ENCODE assay signal across 16 cellular contexts in genomic region chr10:11906714-11907113, GRCh38.
"Had no signal": no experiment of that assay in that cellular context is flagged by ENCODE, and none has a peak within 500 bp of the region (broad histone marks: within the 10 kb centered on the region; RNA-seq: fewer than 3 reads in every experiment).

No MANE protein-coding gene starts in this region.

- H2AFZ ChIP-seq: neural progenitor cell, parathyroid adenoma had no signal

- H3K9me3 Mint-ChIP-seq: activated B cell treated with CpG ODN at 0.5 μM for 24 hours; activated naive CD8-positive, alpha-beta T cell treated with anti-CD3 and anti-CD28 coated beads, Interleukin-2, amount 50 U/mL, for 24 hours; activated T-cell treated with anti-CD3 and anti-CD28 coated beads, Interleukin-2, amount 50 U/mL, for 4 hours had no signal

- H3K79me2 ChIP-seq: parathyroid adenoma had no signal

- H3K9ac ChIP-seq: neural progenitor cell, parathyroid adenoma had no signal

- H3K4me1 ChIP-seq: gastroesophageal sphincter, neural progenitor cell, parathyroid adenoma, thyroid gland, uterus had no signal

- H3K9me3 ChIP-seq: gastroesophageal sphincter, thyroid gland, uterus had no signal

- H3K4me2 ChIP-seq: neural progenitor cell had no signal

- H3K36me3 Mint-ChIP-seq: neural progenitor cell had no signal

- H3K4me3 Mint-ChIP-seq: activated B cell treated with CpG ODN at 0.5 μM for 24 hours; activated naive CD8-positive, alpha-beta T cell treated with anti-CD3 and anti-CD28 coated beads, Interleukin-2, amount 50 U/mL, for 24 hours; activated T-cell treated with anti-CD3 and anti-CD28 coated beads, Interleukin-2, amount 50 U/mL, for 4 hours; neural progenitor cell had no signal

- H3K4me1 Mint-ChIP-seq: activated B cell treated with CpG ODN at 0.5 μM for 24 hours had no signal

- H3K36me3 ChIP-seq: gastroesophageal sphincter, neural progenitor cell, thyroid gland, uterus had no signal

- DNase-seq: activated B cell treated with CpG ODN at 0.5 μM for 24 hours; activated effector memory CD4-positive, alpha-beta T cell treated with anti-CD3 and anti-CD28 coated beads, Interleukin-2, amount 50 U/mL, for 16 hours; activated naive CD8-positive, alpha-beta T cell treated with anti-CD3 and anti-CD28 coated beads, Interleukin-2, amount 50 U/mL, for 24 hours; activated T-cell treated with anti-CD3 and anti-CD28 coated beads, Interleukin-2, amount 50 U/mL, for 4 hours; central memory CD4-positive, alpha-beta T cell; cortex of kidney; effector memory CD4-positive, alpha-beta T cell; kidney; stimulated activated CD4-positive, alpha-beta T cell treated with anti-CD3 and anti-CD28 coated beads, Interleukin-15, amount 100 ng/mL, for 24 hours; stimulated activated CD4-positive, alpha-beta T cell treated with anti-CD3 and anti-CD28 coated beads, Interleukin-4, amount 100 ng/mL, for 24 hours; thyroid gland; uterus had no signal

- ATAC-seq: activated naive CD8-positive, alpha-beta T cell treated with anti-CD3 and anti-CD28 coated beads, Interleukin-2, amount 50 U/mL, for 24 hours; activated T-cell treated with anti-CD3 and anti-CD28 coated beads, Interleukin-2, amount 50 U/mL, for 4 hours; gastroesophageal sphincter had no signal

- H3K27me3 Mint-ChIP-seq: activated naive CD8-positive, alpha-beta T cell treated with anti-CD3 and anti-CD28 coated beads, Interleukin-2, amount 50 U/mL, for 24 hours had no signal

- H3K27ac ChIP-seq: epithelial cell of prostate, gastroesophageal sphincter, neural progenitor cell, parathyroid adenoma, thyroid gland, uterus had no signal

- H3K27me3 ChIP-seq: neural progenitor cell, thyroid gland, uterus had no signal

- H3K4me3 ChIP-seq: gastroesophageal sphincter, neural progenitor cell, thyroid gland, uterus had no signal

- H3K27ac Mint-ChIP-seq: activated B cell treated with CpG ODN at 0.5 μM for 24 hours; activated naive CD8-positive, alpha-beta T cell treated with anti-CD3 and anti-CD28 coated beads, Interleukin-2, amount 50 U/mL, for 24 hours; neural progenitor cell had no signal
